8 cellular contexts compared by ENCODE assay signal in genomic region chr2:74198461-74199274, GRCh38. TPM values are rescaled to one million over a fixed set of nuclear protein-coding genes. Genes with fewer than 3 reads are reported as not detected.
A peak's percentile ranks its signal among the peaks of the same experiment; 100 is the strongest.
DNase-seq lines count a peak whose midpoint lies in the region; TF ChIP-seq lines count a peak whose summit lies in the region.

MTHFD2 (plus strand) TSS chr2:74198615; CDS start chr2:74198642, 27 bp downstream.

- H3F3A ChIP-seq in Loucy (ENCODE audit: low read depth) (no peaks in the 10 kb centered on the region), neural cell (ENCODE audit: insufficient read depth, low read length, poor library complexity, severe bottlenecking) (peaks cover 5% of the 10 kb centered on the region)

- DNase-seq in H7 (peak; percentile 97), fibroblast of the aortic adventitia (ENCODE audit: low read depth) (peak; percentile 96), stomach (peak; percentile 95)
- peak; percentile 88 for DNase-seq in activated T-helper 9 cell treated with anti-CD3 and anti-CD28 coated beads, Interleukin-2, amount 50 U/mL, for 16 hours (ENCODE audit: low read depth)

- peaks cover 47% of the 10 kb centered on the region for H3K79me2 ChIP-seq in Loucy (ENCODE audit: insufficient read depth, low read length)
- peaks cover 24% of the 10 kb centered on the region for H3K79me2 ChIP-seq in neural cell (replicated peaks; ENCODE audit: insufficient read depth, low read length)

- peaks cover 4% of the 10 kb centered on the region; the same call in 1 of the 2 replicates for H3K4me1 ChIP-seq in ES-I3 (ENCODE audit: insufficient read depth, low read length)
- peaks cover 45% of the 10 kb centered on the region for H3K4me1 ChIP-seq in Loucy (ENCODE audit: insufficient read depth, low read length, poor library complexity, severe bottlenecking)
- H3K4me1 ChIP-seq in stomach: peaks cover 13 to 49% (median 31%) of the 10 kb centered on the region in 4 donors

- no peaks in the 10 kb centered on the region for H3K27me3 ChIP-seq in H7 (ENCODE audit: control insufficient read depth, insufficient read depth, low read length)
- no peaks in the 10 kb centered on the region for H3K27me3 ChIP-seq in Loucy (ENCODE audit: insufficient read depth, low read length, poor library complexity, severe bottlenecking)
- no peaks in the 10 kb centered on the region for H3K27me3 ChIP-seq in neural cell (ENCODE audit: insufficient read depth, low read depth, low read length)
- no peaks in the 10 kb centered on the region for H3K27me3 ChIP-seq in stomach

- intact Hi-C loops in stomach (cut with DNase I; ENCODE audit: low total_unique reads): no loop called here

- peak; percentile 99 for TF ChIP-seq POLR2A in Raji (IDR thresholded peaks at IDR 0.05; ENCODE audit: insufficient read depth, low read depth, low read length)
- peak in 1 of 4 donors; percentile 64 for TF ChIP-seq POLR2A in stomach (IDR thresholded peaks at IDR 0.05)

- H4K20me1 ChIP-seq in Loucy (ENCODE audit: insufficient read depth, low read length, poor library complexity, severe bottlenecking): peaks cover 44% of the 10 kb centered on the region
- no peaks in the 10 kb centered on the region for H4K20me1 ChIP-seq in neural cell (ENCODE audit: insufficient read depth)

- TF ChIP-seq RAD21 in neural cell (conservative IDR thresholded peaks at IDR 0.05): peak; percentile 50

- WGBS in stomach, 5 donors: 0 to 1% (median 0%) methylated on average over 39 to 96 of the region's 96 CpGs

- H3K9me2 ChIP-seq in Loucy (replicated peaks; ENCODE audit: low read depth, low read length) (no peaks in the 10 kb centered on the region), neural cell (ENCODE audit: insufficient read depth, low read length) (no peaks in the 10 kb centered on the region)

- peak within 1 kb of the TSS; percentile 77 for H2AFZ ChIP-seq in Loucy (ENCODE audit: low read length)
- H2AFZ ChIP-seq in neural cell (ENCODE audit: low read depth, low read length): peak within 1 kb of the TSS; percentile 94

- H3K9me3 ChIP-seq in ES-I3 (ENCODE audit: control insufficient read depth, insufficient read depth, low read length) (no peaks in the 10 kb centered on the region), Loucy (ENCODE audit: insufficient read depth, low read depth, low read length) (no peaks in the 10 kb centered on the region), neural cell (ENCODE audit: low read length) (no peaks in the 10 kb centered on the region), stomach (no peaks in the 10 kb centered on the region)

- TF ChIP-seq CTCF in Loucy (conservative IDR thresholded peaks at IDR 0.05; ENCODE audit: low read length): peak; percentile 65
- TF ChIP-seq CTCF in fibroblast of the aortic adventitia (IDR thresholded peaks at IDR 0.05; ENCODE audit: insufficient read depth, low read length): peak; percentile 91
- TF ChIP-seq CTCF in neural cell (IDR thresholded peaks at IDR 0.05; ENCODE audit: poor library complexity, severe bottlenecking): peak; percentile 92
- TF ChIP-seq CTCF in stomach (IDR thresholded peaks at IDR 0.05): peak in 5 of 7 experiments; percentile 63 to 86 (median 77)

- H3K4me3 ChIP-seq in H7 (ENCODE audit: insufficient read depth, low read depth, low read length) (peak within 1 kb of the TSS; percentile 98), Loucy (ENCODE audit: low read length, poor library complexity, severe bottlenecking) (peak within 1 kb of the TSS; percentile 90), fibroblast of the aortic adventitia (ENCODE audit: low read depth, low read length) (peak within 1 kb of the TSS; percentile 94), neural cell (ENCODE audit: low read length) (peak within 1 kb of the TSS; percentile 97), stomach (peak within 1 kb of the TSS; percentile 69 to 86 (median 76))

- H3K36me3 ChIP-seq in ES-I3 (ENCODE audit: insufficient read depth, low read length) (peaks cover 19% of the 10 kb centered on the region; the same call in 1 of the 2 replicates), H7 (replicated peaks; ENCODE audit: control insufficient read depth, insufficient read depth, low read length) (peaks cover 2% of the 10 kb centered on the region; the same call in 1 of the 2 replicates), Loucy (ENCODE audit: insufficient read depth, low read length) (no peaks in the 10 kb centered on the region), neural cell (ENCODE audit: insufficient read depth, low read length) (no peaks in the 10 kb centered on the region), stomach (peaks cover 0 to 8% (median 1%) of the 10 kb centered on the region in 4 donors)

- H3K27ac ChIP-seq in neural cell (ENCODE audit: low read length) (peak within 1 kb of the TSS; percentile 78), stomach (peak within 1 kb of the TSS; percentile 95 to 99 (median 97))

- TF ChIP-seq EP300 in neural cell (conservative IDR thresholded peaks at IDR 0.05; ENCODE audit: poor library complexity, severe bottlenecking): no peak
- TF ChIP-seq EP300 in stomach (IDR thresholded peaks at IDR 0.05): no peak

- peak within 1 kb of the TSS; percentile 96 for H3K9ac ChIP-seq in ES-I3 (ENCODE audit: low read depth, low read length)
- peak within 1 kb of the TSS; percentile 99 for H3K9ac ChIP-seq in Loucy (ENCODE audit: low read depth, low read length, poor library complexity, severe bottlenecking)
- peak within 1 kb of the TSS; percentile 79 for H3K9ac ChIP-seq in neural cell (ENCODE audit: low read length)

- H3K4me2 ChIP-seq in Loucy (ENCODE audit: low read depth, low read length, poor library complexity, severe bottlenecking) (peak within 1 kb of the TSS; percentile 94), neural cell (ENCODE audit: low read length) (peak within 1 kb of the TSS; percentile 92)

TF ChIP-seq in neural cell, 6 proteins besides CTCF, POLR2A, EP300 and RAD21:
- peak; percentile 61 for TF ChIP-seq REST (IDR thresholded peaks at IDR 0.05; ENCODE audit: borderline replicate concordance)
- peak; percentile 96 for TF ChIP-seq MXI1 (conservative IDR thresholded peaks at IDR 0.05; ENCODE audit: poor library complexity, severe bottlenecking)
- peak; percentile 95 for TF ChIP-seq POLR2AphosphoS5 (IDR thresholded peaks at IDR 0.05)
- no peak for TF ChIP-seq EZH2 (IDR thresholded peaks at IDR 0.05; ENCODE audit: borderline replicate concordance, insufficient read depth, low read length, poor library complexity, severe bottlenecking)
- peak; percentile 72 for TF ChIP-seq TAF1 (IDR thresholded peaks at IDR 0.05; ENCODE audit: low read depth)
- TF ChIP-seq SMC3 (conservative IDR thresholded peaks at IDR 0.05; ENCODE audit: poor library complexity): peak; percentile 38

RNA-seq across cellular contexts. Expression of gene MTHFD2, which starts in this region (rescaled TPM):
- total RNA-seq in H7 (2014; rRNA removed; shearing (Covaris generic)): 303 and 311 TPM in 2 replicates
- total RNA-seq in fibroblast of the aortic adventitia (ENCODE audit: low replicate concordance) (38.7 and 254 TPM in 2 replicates), stomach (10 to 100 TPM in 3 of 5 donors, 1 to 10 TPM in 2; 4.3 to 51.3 (median 37.7) TPM)
- polyA plus RNA-seq in neural cell (19.3 and 26.3 TPM in 2 replicates), stomach (10 to 100 TPM; 34.1 to 54.1 (median 42.1) TPM)
- 16.3 and 19.2 TPM in 2 replicates for polyA minus RNA-seq in neural cell

Comparison
In these comparisons a context has a peak if more than half of its experiments do, and no peak if none do; other contexts are left out.
1. Peak in every context shown above with its lines: DNase-seq, H3K4me3 ChIP-seq and H3K27ac ChIP-seq.